1 cellular context compared by ENCODE assay signal in the genomic region with DNA sequence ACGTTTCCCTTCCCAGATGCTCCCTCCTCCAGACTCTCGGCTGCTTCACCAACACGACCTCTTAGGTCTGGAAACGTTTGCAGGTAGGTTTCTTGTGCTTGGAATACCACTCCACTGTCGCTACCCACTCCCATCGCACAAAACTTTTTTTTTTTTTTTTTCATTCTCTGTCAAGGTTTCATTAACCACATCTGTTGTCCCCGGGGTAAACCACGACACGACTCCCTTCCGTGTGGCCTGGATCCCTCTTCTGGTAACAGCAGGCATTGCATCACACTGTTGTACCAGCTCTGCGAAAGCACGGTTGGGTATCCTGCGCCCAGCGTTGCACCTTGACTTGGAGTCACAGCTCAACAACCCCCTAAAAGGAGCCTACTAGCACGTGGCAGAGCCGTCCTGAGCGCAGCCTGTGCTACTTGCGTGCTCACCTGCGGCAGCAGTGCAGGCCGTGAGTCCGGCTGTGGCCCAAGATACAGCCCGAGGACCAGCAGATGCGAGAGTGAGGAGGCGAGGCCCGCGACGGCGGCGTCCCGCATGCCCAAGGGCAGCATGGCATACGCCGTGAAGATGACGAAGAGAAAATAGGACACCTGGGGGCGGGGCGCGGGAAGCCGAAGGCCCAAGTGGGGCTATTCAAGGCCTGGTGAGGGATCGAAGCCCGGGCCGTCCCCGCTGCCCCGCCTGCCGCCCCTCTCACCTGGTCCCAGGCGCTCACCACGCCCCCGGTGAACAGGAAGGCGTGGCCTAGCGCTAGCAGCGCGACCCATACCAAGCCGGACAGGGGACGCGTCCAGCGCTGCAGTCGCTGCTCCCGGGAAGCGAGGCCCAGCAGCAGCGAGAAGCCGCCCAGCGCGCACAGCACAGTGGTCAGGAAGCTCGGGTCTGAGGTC.
A peak's percentile ranks its signal among the peaks of the same experiment; 100 is the strongest.
TF ChIP-seq lines count a peak whose summit lies in the region.

No MANE protein-coding gene starts in this region.

TF ChIP-seq in WTC11, 78 proteins besides CTCF, POLR2A, EP300 and RAD21 (continued from another document):
- TF ChIP-seq, protein P1, sequence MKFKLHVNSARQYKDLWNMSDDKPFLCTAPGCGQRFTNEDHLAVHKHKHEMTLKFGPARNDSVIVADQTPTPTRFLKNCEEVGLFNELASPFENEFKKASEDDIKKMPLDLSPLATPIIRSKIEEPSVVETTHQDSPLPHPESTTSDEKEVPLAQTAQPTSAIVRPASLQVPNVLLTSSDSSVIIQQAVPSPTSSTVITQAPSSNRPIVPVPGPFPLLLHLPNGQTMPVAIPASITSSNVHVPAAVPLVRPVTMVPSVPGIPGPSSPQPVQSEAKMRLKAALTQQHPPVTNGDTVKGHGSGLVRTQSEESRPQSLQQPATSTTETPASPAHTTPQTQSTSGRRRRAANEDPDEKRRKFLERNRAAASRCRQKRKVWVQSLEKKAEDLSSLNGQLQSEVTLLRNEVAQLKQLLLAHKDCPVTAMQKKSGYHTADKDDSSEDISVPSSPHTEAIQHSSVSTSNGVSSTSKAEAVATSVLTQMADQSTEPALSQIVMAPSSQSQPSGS (CRISPR knock-in tag; IDR thresholded peaks at IDR 0.05; ENCODE audit: borderline replicate concordance, low read depth): peak; percentile 91
- TF ChIP-seq CBFB (CRISPR knock-in tag; IDR thresholded peaks at IDR 0.05; ENCODE audit: low read depth) (peak; percentile 86; the same call in 1 of the 2 replicates), NR1H2 (CRISPR knock-in tag; IDR thresholded peaks at IDR 0.05) (peak; percentile 94), CREM (CRISPR knock-in tag; IDR thresholded peaks at IDR 0.05) (no peak), NR2C2 (CRISPR knock-in tag; IDR thresholded peaks at IDR 0.05) (peak; percentile 81), SMAD3 (CRISPR knock-in tag; IDR thresholded peaks at IDR 0.05; ENCODE audit: borderline replicate concordance) (peak; percentile 87), SP1 (CRISPR knock-in tag; conservative IDR thresholded peaks at IDR 0.05) (peak; percentile 78), TEAD1 (CRISPR knock-in tag; IDR thresholded peaks at IDR 0.05) (peak; percentile 99), ATF1 (CRISPR knock-in tag; IDR thresholded peaks at IDR 0.05) (peak; percentile 94), ZNF138 (CRISPR knock-in tag; conservative IDR thresholded peaks at IDR 0.05) (peak; percentile 89; the same call in 1 of the 2 replicates), NFYB (CRISPR knock-in tag; conservative IDR thresholded peaks at IDR 0.05; ENCODE audit: low read depth) (peak; percentile 66)
- TF ChIP-seq, protein P2, sequence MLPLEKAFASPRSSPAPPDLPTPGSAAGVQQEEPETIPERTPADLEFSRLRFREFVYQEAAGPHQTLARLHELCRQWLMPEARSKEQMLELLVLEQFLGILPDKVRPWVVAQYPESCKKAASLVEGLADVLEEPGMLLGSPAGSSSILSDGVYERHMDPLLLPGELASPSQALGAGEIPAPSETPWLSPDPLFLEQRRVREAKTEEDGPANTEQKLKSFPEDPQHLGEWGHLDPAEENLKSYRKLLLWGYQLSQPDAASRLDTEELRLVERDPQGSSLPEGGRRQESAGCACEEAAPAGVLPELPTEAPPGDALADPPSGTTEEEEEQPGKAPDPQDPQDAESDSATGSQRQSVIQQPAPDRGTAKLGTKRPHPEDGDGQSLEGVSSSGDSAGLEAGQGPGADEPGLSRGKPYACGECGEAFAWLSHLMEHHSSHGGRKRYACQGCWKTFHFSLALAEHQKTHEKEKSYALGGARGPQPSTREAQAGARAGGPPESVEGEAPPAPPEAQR (CRISPR knock-in tag; IDR thresholded peaks at IDR 0.05): no peak
- TF ChIP-seq, protein P3, sequence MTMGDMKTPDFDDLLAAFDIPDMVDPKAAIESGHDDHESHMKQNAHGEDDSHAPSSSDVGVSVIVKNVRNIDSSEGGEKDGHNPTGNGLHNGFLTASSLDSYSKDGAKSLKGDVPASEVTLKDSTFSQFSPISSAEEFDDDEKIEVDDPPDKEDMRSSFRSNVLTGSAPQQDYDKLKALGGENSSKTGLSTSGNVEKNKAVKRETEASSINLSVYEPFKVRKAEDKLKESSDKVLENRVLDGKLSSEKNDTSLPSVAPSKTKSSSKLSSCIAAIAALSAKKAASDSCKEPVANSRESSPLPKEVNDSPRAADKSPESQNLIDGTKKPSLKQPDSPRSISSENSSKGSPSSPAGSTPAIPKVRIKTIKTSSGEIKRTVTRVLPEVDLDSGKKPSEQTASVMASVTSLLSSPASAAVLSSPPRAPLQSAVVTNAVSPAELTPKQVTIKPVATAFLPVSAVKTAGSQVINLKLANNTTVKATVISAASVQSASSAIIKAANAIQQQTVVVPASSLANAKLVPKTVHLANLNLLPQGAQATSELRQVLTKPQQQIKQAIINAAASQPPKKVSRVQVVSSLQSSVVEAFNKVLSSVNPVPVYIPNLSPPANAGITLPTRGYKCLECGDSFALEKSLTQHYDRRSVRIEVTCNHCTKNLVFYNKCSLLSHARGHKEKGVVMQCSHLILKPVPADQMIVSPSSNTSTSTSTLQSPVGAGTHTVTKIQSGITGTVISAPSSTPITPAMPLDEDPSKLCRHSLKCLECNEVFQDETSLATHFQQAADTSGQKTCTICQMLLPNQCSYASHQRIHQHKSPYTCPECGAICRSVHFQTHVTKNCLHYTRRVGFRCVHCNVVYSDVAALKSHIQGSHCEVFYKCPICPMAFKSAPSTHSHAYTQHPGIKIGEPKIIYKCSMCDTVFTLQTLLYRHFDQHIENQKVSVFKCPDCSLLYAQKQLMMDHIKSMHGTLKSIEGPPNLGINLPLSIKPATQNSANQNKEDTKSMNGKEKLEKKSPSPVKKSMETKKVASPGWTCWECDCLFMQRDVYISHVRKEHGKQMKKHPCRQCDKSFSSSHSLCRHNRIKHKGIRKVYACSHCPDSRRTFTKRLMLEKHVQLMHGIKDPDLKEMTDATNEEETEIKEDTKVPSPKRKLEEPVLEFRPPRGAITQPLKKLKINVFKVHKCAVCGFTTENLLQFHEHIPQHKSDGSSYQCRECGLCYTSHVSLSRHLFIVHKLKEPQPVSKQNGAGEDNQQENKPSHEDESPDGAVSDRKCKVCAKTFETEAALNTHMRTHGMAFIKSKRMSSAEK (CRISPR knock-in tag; IDR thresholded peaks at IDR 0.05; ENCODE audit: borderline replicate concordance): 0 out of 2 replicates have a peak, but pooled peaks have one; percentile 46
- TF ChIP-seq, protein P4, sequence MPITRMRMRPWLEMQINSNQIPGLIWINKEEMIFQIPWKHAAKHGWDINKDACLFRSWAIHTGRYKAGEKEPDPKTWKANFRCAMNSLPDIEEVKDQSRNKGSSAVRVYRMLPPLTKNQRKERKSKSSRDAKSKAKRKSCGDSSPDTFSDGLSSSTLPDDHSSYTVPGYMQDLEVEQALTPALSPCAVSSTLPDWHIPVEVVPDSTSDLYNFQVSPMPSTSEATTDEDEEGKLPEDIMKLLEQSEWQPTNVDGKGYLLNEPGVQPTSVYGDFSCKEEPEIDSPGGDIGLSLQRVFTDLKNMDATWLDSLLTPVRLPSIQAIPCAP (CRISPR knock-in tag; IDR thresholded peaks at IDR 0.05): peak; percentile 98
- TF ChIP-seq, protein P5, sequence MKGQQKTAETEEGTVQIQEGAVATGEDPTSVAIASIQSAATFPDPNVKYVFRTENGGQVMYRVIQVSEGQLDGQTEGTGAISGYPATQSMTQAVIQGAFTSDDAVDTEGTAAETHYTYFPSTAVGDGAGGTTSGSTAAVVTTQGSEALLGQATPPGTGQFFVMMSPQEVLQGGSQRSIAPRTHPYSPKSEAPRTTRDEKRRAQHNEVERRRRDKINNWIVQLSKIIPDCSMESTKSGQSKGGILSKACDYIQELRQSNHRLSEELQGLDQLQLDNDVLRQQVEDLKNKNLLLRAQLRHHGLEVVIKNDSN (CRISPR knock-in tag; IDR thresholded peaks at IDR 0.05): peak; percentile 86
- TF ChIP-seq, protein P6, sequence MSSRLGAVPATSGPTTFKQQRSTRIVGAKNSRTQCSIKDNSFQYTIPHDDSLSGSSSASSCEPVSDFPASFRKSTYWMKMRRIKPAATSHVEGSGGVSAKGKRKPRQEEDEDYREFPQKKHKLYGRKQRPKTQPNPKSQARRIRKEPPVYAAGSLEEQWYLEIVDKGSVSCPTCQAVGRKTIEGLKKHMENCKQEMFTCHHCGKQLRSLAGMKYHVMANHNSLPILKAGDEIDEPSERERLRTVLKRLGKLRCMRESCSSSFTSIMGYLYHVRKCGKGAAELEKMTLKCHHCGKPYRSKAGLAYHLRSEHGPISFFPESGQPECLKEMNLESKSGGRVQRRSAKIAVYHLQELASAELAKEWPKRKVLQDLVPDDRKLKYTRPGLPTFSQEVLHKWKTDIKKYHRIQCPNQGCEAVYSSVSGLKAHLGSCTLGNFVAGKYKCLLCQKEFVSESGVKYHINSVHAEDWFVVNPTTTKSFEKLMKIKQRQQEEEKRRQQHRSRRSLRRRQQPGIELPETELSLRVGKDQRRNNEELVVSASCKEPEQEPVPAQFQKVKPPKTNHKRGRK (CRISPR knock-in tag; IDR thresholded peaks at IDR 0.05; ENCODE audit: borderline replicate concordance): 0 out of 2 replicates have a peak, but pooled peaks have one; percentile 27
- TF ChIP-seq, protein P7, sequence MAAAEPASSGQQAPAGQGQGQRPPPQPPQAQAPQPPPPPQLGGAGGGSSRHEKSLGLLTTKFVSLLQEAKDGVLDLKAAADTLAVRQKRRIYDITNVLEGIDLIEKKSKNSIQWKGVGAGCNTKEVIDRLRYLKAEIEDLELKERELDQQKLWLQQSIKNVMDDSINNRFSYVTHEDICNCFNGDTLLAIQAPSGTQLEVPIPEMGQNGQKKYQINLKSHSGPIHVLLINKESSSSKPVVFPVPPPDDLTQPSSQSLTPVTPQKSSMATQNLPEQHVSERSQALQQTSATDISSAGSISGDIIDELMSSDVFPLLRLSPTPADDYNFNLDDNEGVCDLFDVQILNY (CRISPR knock-in tag; IDR thresholded peaks at IDR 0.05): peak; percentile 84; the same call in 1 of the 2 replicates
- TF ChIP-seq, protein P8, sequence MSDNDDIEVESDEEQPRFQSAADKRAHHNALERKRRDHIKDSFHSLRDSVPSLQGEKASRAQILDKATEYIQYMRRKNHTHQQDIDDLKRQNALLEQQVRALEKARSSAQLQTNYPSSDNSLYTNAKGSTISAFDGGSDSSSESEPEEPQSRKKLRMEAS (CRISPR knock-in tag; IDR thresholded peaks at IDR 0.05): peak; percentile 99
- TF ChIP-seq, protein P9, sequence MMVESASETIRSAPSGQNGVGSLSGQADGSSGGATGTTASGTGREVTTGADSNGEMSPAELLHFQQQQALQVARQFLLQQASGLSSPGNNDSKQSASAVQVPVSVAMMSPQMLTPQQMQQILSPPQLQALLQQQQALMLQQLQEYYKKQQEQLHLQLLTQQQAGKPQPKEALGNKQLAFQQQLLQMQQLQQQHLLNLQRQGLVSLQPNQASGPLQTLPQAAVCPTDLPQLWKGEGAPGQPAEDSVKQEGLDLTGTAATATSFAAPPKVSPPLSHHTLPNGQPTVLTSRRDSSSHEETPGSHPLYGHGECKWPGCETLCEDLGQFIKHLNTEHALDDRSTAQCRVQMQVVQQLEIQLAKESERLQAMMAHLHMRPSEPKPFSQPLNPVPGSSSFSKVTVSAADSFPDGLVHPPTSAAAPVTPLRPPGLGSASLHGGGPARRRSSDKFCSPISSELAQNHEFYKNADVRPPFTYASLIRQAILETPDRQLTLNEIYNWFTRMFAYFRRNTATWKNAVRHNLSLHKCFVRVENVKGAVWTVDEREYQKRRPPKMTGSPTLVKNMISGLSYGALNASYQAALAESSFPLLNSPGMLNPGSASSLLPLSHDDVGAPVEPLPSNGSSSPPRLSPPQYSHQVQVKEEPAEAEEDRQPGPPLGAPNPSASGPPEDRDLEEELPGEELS (CRISPR knock-in tag; IDR thresholded peaks at IDR 0.05): peak; percentile 96
- TF ChIP-seq, protein P10, sequence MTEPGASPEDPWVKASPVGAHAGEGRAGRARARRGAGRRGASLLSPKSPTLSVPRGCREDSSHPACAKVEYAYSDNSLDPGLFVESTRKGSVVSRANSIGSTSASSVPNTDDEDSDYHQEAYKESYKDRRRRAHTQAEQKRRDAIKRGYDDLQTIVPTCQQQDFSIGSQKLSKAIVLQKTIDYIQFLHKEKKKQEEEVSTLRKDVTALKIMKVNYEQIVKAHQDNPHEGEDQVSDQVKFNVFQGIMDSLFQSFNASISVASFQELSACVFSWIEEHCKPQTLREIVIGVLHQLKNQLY (CRISPR knock-in tag; IDR thresholded peaks at IDR 0.05): 0 out of 2 replicates have a peak, but pooled peaks have one; percentile 36
